ENCODE assay signal across 23 cellular contexts in genomic region chr3:140270329-140270728, GRCh38.
DNase-seq lines count a peak whose midpoint lies in the region; ATAC-seq and TF ChIP-seq lines count a peak whose summit lies in the region.
"Had no signal": no experiment of that assay in that cellular context is flagged by ENCODE, and none has a peak within 500 bp of the region (broad histone marks: within the 10 kb centered on the region; RNA-seq: fewer than 3 reads in every experiment).

No MANE protein-coding gene starts in this region.

- H3K27ac ChIP-seq in mammary epithelial cell (ENCODE audit: insufficient read depth, low read depth, low read length) (no peak overlapping the region), foreskin keratinocyte (no peak overlapping the region), neuronal stem cell (replicated peaks; ENCODE audit: low read length) (no peak overlapping the region), Peyer's patch (no peak overlapping the region), MM.1S (ENCODE audit: low read length) (no peak overlapping the region)
- H3K27ac ChIP-seq: PC-9, SK-N-MC had no signal

- dilution Hi-C loops in mammary epithelial cell (cut with HindIII; ENCODE audit: low sequenced_read_pairs), result loop anchor here (10.0 kb wide), 1 partner anchor 64 kb away; no protein-coding TSS in a partner anchor

- H3K9me3 ChIP-seq in mammary epithelial cell (replicated peaks; ENCODE audit: insufficient read depth, low read length), result no peaks in the 10 kb centered on the region
- no peaks in the 10 kb centered on the region for H3K9me3 ChIP-seq in neuronal stem cell (replicated peaks in 1 of 2; ENCODE audit: control insufficient read depth in 2 of 2, insufficient read depth in 1 of 2, low read depth in 1 of 2, low read length in 2 of 2)
- H3K9me3 ChIP-seq in Peyer's patch, result no peaks in the 10 kb centered on the region
- no peaks in the 10 kb centered on the region for H3K9me3 ChIP-seq in MM.1S (replicated peaks; ENCODE audit: insufficient read depth, low read length)

- H3K27me3 ChIP-seq in mammary epithelial cell (ENCODE audit: insufficient read depth, low read length), result peaks cover 21% of the 10 kb centered on the region
- peaks cover 14% of the 10 kb centered on the region for H3K27me3 ChIP-seq in foreskin keratinocyte
- H3K27me3 ChIP-seq in neuronal stem cell (ENCODE audit: control insufficient read depth in 3 of 3, insufficient read depth in 3 of 3, low read depth in 1 of 3, low read length in 3 of 3), result peaks cover 0 to 2% (median 0%) of the 10 kb centered on the region in 3 experiments
- no peaks in the 10 kb centered on the region for H3K27me3 ChIP-seq in Peyer's patch
- H3K27me3 ChIP-seq in MM.1S (replicated peaks; ENCODE audit: insufficient read depth, low read length), result no peaks in the 10 kb centered on the region

- H3K18ac ChIP-seq in neuronal stem cell (ENCODE audit: low read length), result no peak overlapping the region

- H3K79me2 ChIP-seq in mammary epithelial cell (ENCODE audit: insufficient read depth, low read length) (no peaks in the 10 kb centered on the region), MM.1S (ENCODE audit: low read length) (no peaks in the 10 kb centered on the region)

- H3K14ac ChIP-seq in neuronal stem cell (ENCODE audit: low read length), result no peak overlapping the region

- H4K20me1 ChIP-seq in mammary epithelial cell (ENCODE audit: insufficient read depth, low read length) (no peaks in the 10 kb centered on the region), MM.1S (ENCODE audit: insufficient read depth, low read length) (no peaks in the 10 kb centered on the region)

- no peak overlapping the region for H2AK5ac ChIP-seq in neuronal stem cell (ENCODE audit: low read depth, low read length)

- no peaks in the 10 kb centered on the region for H3K9me2 ChIP-seq in MM.1S (replicated peaks; ENCODE audit: insufficient read depth, low read length)

- H2BK5ac ChIP-seq in neuronal stem cell (ENCODE audit: low read length), result no peak overlapping the region

- H3K23ac ChIP-seq in neuronal stem cell (ENCODE audit: low read depth, low read length, poor library complexity), result no peak overlapping the region

- CTCF ChIA-PET in mammary epithelial cell (lab: Charles Lee; ENCODE audit: low non-redundant PET), result interaction anchor here (0.6 kb wide), 1 partner anchor 497 kb away, joined by 4 read pairs; no protein-coding TSS in a partner anchor

- ATAC-seq in foreskin keratinocyte, result peak; percentile 96

- no peak for TF ChIP-seq CTCF in mammary epithelial cell (conservative IDR thresholded peaks at IDR 0.05 in 1 of 2, IDR thresholded peaks at IDR 0.05 in 1 of 2; ENCODE audit: extremely low read depth in 1 of 2, insufficient read depth in 1 of 2, low read depth in 1 of 2, low read length in 2 of 2)
- no peak for TF ChIP-seq CTCF in foreskin keratinocyte (conservative IDR thresholded peaks at IDR 0.05)
- TF ChIP-seq CTCF in Peyer's patch (IDR thresholded peaks at IDR 0.05), result no peak
- no peak for TF ChIP-seq CTCF in MM.1S (IDR thresholded peaks at IDR 0.05; ENCODE audit: low read length)

- no peaks in the 10 kb centered on the region for H3F3A ChIP-seq in MM.1S (ENCODE audit: insufficient read depth, low read length)

- peak; percentile 69 for DNase-seq in A172 (ENCODE audit: low spot score)
- DNase-seq in M059J (ENCODE audit: low read depth), result peak; percentile 76
- DNase-seq in mammary epithelial cell, result peak; percentile 87
- DNase-seq in foreskin keratinocyte, result peak; percentile 67 to 88
- DNase-seq in neuronal stem cell (ENCODE audit: low spot score), result no peak
- DNase-seq in activated CD4-positive, alpha-beta T cell treated with anti-CD3 and anti-CD28 coated beads, Interleukin-2, amount 50 U/mL, for 1 hour, result no peak
- DNase-seq in Peyer's patch, result no peak
- DNase-seq in MM.1S, result no peak
- DNase-seq: 8988T, Calu3, DMS79 treated with DMSO at 0.1 percent for 48 hours, H9, KBM-7, NCI-H1092, NCI-H1417 treated with DMSO at 0.1 percent for 48 hours, NCI-H1694 treated with DMSO at 0.1 percent for 48 hours, NCI-H2081, NCI-H226, NCI-H510A, NCI-H69, PC-9, SIG-M5 had no signal

- H4K91ac ChIP-seq in neuronal stem cell (ENCODE audit: low read depth, low read length, poor library complexity), result no peak overlapping the region

- no peak overlapping the region for H2BK12ac ChIP-seq in neuronal stem cell (ENCODE audit: low read length)

- H3K9ac ChIP-seq in mammary epithelial cell (ENCODE audit: insufficient read depth, low read length), result no peak overlapping the region
- H3K9ac ChIP-seq in neuronal stem cell (ENCODE audit: low read depth, low read length, poor library complexity), result no peak overlapping the region
- no peak overlapping the region for H3K9ac ChIP-seq in MM.1S (ENCODE audit: low read length)

- H4K8ac ChIP-seq in neuronal stem cell (ENCODE audit: low read depth, low read length), result no peak overlapping the region

- BruUV-seq in mammary epithelial cell (replicated peaks; lab: Mats Ljungman, UMichigan), result no TSS peak

- peaks cover 21% of the 10 kb centered on the region for H3K4me1 ChIP-seq in mammary epithelial cell (ENCODE audit: insufficient read depth, low read length)
- H3K4me1 ChIP-seq in foreskin keratinocyte, result no peaks in the 10 kb centered on the region
- peaks cover 0 to 5% of the 10 kb centered on the region in 2 donors for H3K4me1 ChIP-seq in neuronal stem cell (ENCODE audit: control insufficient read depth in 2 of 2, insufficient read depth in 1 of 2, low read depth in 1 of 2, low read length in 2 of 2)
- H3K4me1 ChIP-seq in Peyer's patch, result no peaks in the 10 kb centered on the region
- H3K4me1 ChIP-seq in MM.1S (ENCODE audit: low read length), result no peaks in the 10 kb centered on the region

- 0% methylated on average over 3 of the region's 3 CpGs for WGBS in mammary epithelial cell (ENCODE audit: low coverage, missing lambda C conversion rate)
- WGBS in neuronal stem cell (ENCODE audit: extremely low coverage in 2 of 2, insufficient read length in 2 of 2, insufficient replicate concordance in 1 of 2), 2 donors, result no CpG with 5 or more reads among the region's 3 CpGs

- no peak overlapping the region for H3K4ac ChIP-seq in neuronal stem cell (ENCODE audit: low read length)

- in situ Hi-C loops in mammary epithelial cell (cut with MboI; ENCODE audit: low sequenced_read_pairs in 2 of 2), result no loop called here

- TF ChIP-seq POLR2A in Peyer's patch (IDR thresholded peaks at IDR 0.05), result no peak

- intact Hi-C loops in mammary epithelial cell (cut with micrococcal nuclease), result no loop called here

- no peak overlapping the region for H2BK120ac ChIP-seq in neuronal stem cell (ENCODE audit: low read depth, low read length)

- no peak overlapping the region for H3K4me2 ChIP-seq in mammary epithelial cell (ENCODE audit: insufficient read depth, low read depth, low read length)
- H3K4me2 ChIP-seq in neuronal stem cell (ENCODE audit: insufficient read depth, low read length, poor library complexity, severe bottlenecking), result no peak overlapping the region
- H3K4me2 ChIP-seq in MM.1S (ENCODE audit: low read depth, low read length), result no peak overlapping the region
- H3K4me2 ChIP-seq: PC-9 had no signal

- no peak overlapping the region for H2BK15ac ChIP-seq in neuronal stem cell (ENCODE audit: low read length)

- no peak overlapping the region for H2AFZ ChIP-seq in mammary epithelial cell (ENCODE audit: low read depth, low read length)
- H2AFZ ChIP-seq in neuronal stem cell (ENCODE audit: low read length), result no peak overlapping the region
- H2AFZ ChIP-seq in MM.1S (ENCODE audit: low read length), result no peak overlapping the region
- H2AFZ ChIP-seq: PC-9 had no signal

- H3K36me3 ChIP-seq in mammary epithelial cell (ENCODE audit: insufficient read depth, low read length) (no peaks in the 10 kb centered on the region), neuronal stem cell (replicated peaks in 1 of 2; ENCODE audit: control insufficient read depth in 2 of 2, insufficient read depth in 2 of 2, low read length in 2 of 2) (no peaks in the 10 kb centered on the region), Peyer's patch (no peaks in the 10 kb centered on the region), MM.1S (replicated peaks; ENCODE audit: insufficient read depth, low read length) (no peaks in the 10 kb centered on the region)

- no peaks in the 10 kb centered on the region for H3K79me1 ChIP-seq in neuronal stem cell (ENCODE audit: low read depth, low read length)

- H3K4me3 ChIP-seq in mammary epithelial cell (replicated peaks in 1 of 3; ENCODE audit: insufficient read depth in 1 of 3, low read depth in 2 of 3, low read length in 3 of 3) (no peak overlapping the region), neuronal stem cell (ENCODE audit: low read length in 2 of 2) (no peak overlapping the region), Peyer's patch (no peak overlapping the region), MM.1S (ENCODE audit: low read length) (no peak overlapping the region)
- H3K4me3 ChIP-seq: PC-9, SK-N-MC had no signal

Comparison
In these comparisons a context has a peak if more than half of its experiments do, and no peak if none do; other contexts are left out.
1. DNase-seq: peak in A172 (single experiment), M059J (single experiment), mammary epithelial cell (single experiment) and foreskin keratinocyte (2 of 2); none in neuronal stem cell (single experiment), activated CD4-positive, alpha-beta T cell treated with anti-CD3 and anti-CD28 coated beads, Interleukin-2, amount 50 U/mL, for 1 hour (single experiment), Peyer's patch (0 of 3) and MM.1S (single experiment).